In the genomic region with DNA sequence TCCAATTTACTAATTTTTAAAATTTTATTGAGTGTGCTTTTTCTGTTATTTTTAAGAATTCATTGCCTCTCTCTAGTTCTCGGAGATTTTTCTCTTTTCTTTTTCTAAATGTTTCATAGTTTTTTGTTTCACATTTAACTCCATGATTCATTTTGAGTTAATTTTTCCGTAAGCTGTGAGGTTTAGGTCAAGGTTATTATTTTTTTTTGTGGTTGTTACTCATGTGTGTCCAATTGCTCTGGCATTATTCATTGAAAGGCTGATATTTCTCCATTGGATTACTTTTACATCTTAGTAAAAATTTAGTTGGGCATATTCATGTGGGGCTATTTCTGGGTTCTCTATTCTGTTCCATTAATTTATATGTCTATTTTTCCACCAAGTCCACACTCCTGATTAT, we compare ENCODE assay signal across 24 cellular contexts.
"Had no signal": no experiment of that assay in that cellular context is flagged by ENCODE, and none has a peak within 500 bp of the region (broad histone marks: within the 10 kb centered on the region; RNA-seq: fewer than 3 reads in every experiment).

No MANE protein-coding gene starts in this region.

- H3K36me3 Mint-ChIP-seq: immature natural killer cell; stimulated activated effector memory CD8-positive, alpha-beta T cell treated with anti-CD3 and anti-CD28 coated beads, Interleukin-12 subunit alpha, Interleukin-12 subunit beta, amount 100 ng/mL, for 72 hours; type B pancreatic cell had no signal

- H3K27ac Mint-ChIP-seq: immature natural killer cell; naive thymus-derived CD8-positive, alpha-beta T cell; nephron progenitor cell; stimulated activated effector memory CD8-positive, alpha-beta T cell treated with anti-CD3 and anti-CD28 coated beads, Interleukin-12 subunit alpha, Interleukin-12 subunit beta, amount 100 ng/mL, for 72 hours; type B pancreatic cell had no signal

- ATAC-seq: heart right ventricle; left ventricle myocardium superior; lower lobe of right lung; naive thymus-derived CD8-positive, alpha-beta T cell; pancreas; right lobe of liver; stimulated activated effector memory CD8-positive, alpha-beta T cell treated with anti-CD3 and anti-CD28 coated beads, Interleukin-12 subunit alpha, Interleukin-12 subunit beta, amount 100 ng/mL, for 72 hours had no signal

- H3K27ac ChIP-seq: dorsolateral prefrontal cortex, heart right ventricle, lower lobe of right lung, pancreas, right lobe of liver, stomach, testis, tibial artery had no signal

- H3K36me3 ChIP-seq: heart right ventricle, lower lobe of right lung, pancreas, right lobe of liver, stomach, tibial artery had no signal

- H3K4me1 ChIP-seq: heart right ventricle, lower lobe of right lung, testis, tibial artery had no signal

- H3K27me3 ChIP-seq: right lobe of liver, testis, tibial artery had no signal

- DNase-seq: dorsolateral prefrontal cortex; effector CD4-positive, alpha-beta T cell; foreskin melanocyte; glutamatergic neuron; heart right ventricle; hypothalamus; immature natural killer cell; islet precursor cell; left ventricle myocardium superior; lower lobe of right lung; naive thymus-derived CD8-positive, alpha-beta T cell; nephron progenitor cell; occipital lobe; pancreas; right lobe of liver; stimulated activated CD4-positive, alpha-beta T cell treated with anti-CD3 and anti-CD28 coated beads, Interleukin-2, amount 100 ng/mL, for 24 hours; stimulated activated CD4-positive, alpha-beta T cell treated with anti-CD3 and anti-CD28 coated beads, Interleukin-4, amount 100 ng/mL, for 24 hours; stimulated activated naive CD4-positive, alpha-beta T cell treated with Interleukin-2 at 50 U/mL for 16 hours; stomach; substantia nigra; testis; tibial artery had no signal

- H3K4me3 ChIP-seq: dorsolateral prefrontal cortex, heart right ventricle, lower lobe of right lung, pancreas, right lobe of liver, stomach, testis, tibial artery had no signal

- H3K9me3 ChIP-seq: heart right ventricle, lower lobe of right lung, pancreas, right lobe of liver, stomach, testis, tibial artery had no signal

- H3K4me3 Mint-ChIP-seq: immature natural killer cell; naive thymus-derived CD8-positive, alpha-beta T cell; nephron progenitor cell; stimulated activated effector memory CD8-positive, alpha-beta T cell treated with anti-CD3 and anti-CD28 coated beads, Interleukin-12 subunit alpha, Interleukin-12 subunit beta, amount 100 ng/mL, for 72 hours; type B pancreatic cell had no signal

- H3K4me1 Mint-ChIP-seq: immature natural killer cell; naive thymus-derived CD8-positive, alpha-beta T cell; stimulated activated effector memory CD8-positive, alpha-beta T cell treated with anti-CD3 and anti-CD28 coated beads, Interleukin-12 subunit alpha, Interleukin-12 subunit beta, amount 100 ng/mL, for 72 hours had no signal

- H3K27me3 Mint-ChIP-seq: naive thymus-derived CD8-positive, alpha-beta T cell; type B pancreatic cell had no signal
